In genomic region chr16:67245189-67245585, GRCh38 we compare ENCODE assay signal across 8 cellular contexts. TPM values are rescaled to one million over a fixed set of nuclear protein-coding genes. Genes with fewer than 3 reads are reported as not detected.
DNase-seq lines count a peak whose midpoint lies in the region; ATAC-seq lines count a peak whose summit lies in the region.
"Had no signal": no experiment of that assay in that cellular context is flagged by ENCODE, and none has a peak within 500 bp of the region (broad histone marks: within the 10 kb centered on the region; RNA-seq: fewer than 3 reads in every experiment).

No MANE protein-coding gene starts in this region.

- H3K27ac Mint-ChIP-seq in activated T-helper 17 cell treated with anti-CD3 and anti-CD28 coated beads, Interleukin-2, amount 50 U/mL, for 72 hours, result peak overlapping the region; percentile 94
- H3K27ac Mint-ChIP-seq in stimulated activated naive B cell treated with anti-CD40 and anti-IgM and Interleukin-4, amounts not matched to agents 10 μg/mL and 1 μg/mL and 100 μg/mL, for 72 hours, result peak overlapping the region; percentile 96

- H3K4me1 Mint-ChIP-seq in activated T-helper 17 cell treated with anti-CD3 and anti-CD28 coated beads, Interleukin-2, amount 50 U/mL, for 72 hours, result peaks cover 42% of the 10 kb centered on the region
- peaks cover 44 to 80% of the 10 kb centered on the region in 2 donors for H3K4me1 Mint-ChIP-seq in stimulated activated naive B cell treated with anti-CD40 and anti-IgM and Interleukin-4, amounts not matched to agents 10 μg/mL and 1 μg/mL and 100 μg/mL, for 72 hours

- peaks cover 24% of the 10 kb centered on the region for H3K27me3 ChIP-seq in HUES6 (ENCODE audit: control insufficient read depth, insufficient read depth, low read length)
- peaks cover 17% of the 10 kb centered on the region for H3K27me3 ChIP-seq in iPS-15b (ENCODE audit: control insufficient read depth, insufficient read depth, low read length)

- DNase-seq in stimulated activated naive B cell treated with anti-CD40 and anti-IgM and Interleukin-4, amounts not matched to agents 10 μg/mL and 1 μg/mL and 100 μg/mL, for 72 hours, result no peak
- DNase-seq in putamen (ENCODE audit: low spot score) (no peak), SK-N-DZ (ENCODE audit: low spot score) (no peak)
- DNase-seq: NCI-H524 treated with DMSO at 0.1 percent for 48 hours had no signal

- H3K9me3 ChIP-seq in HUES6 (ENCODE audit: control insufficient read depth, insufficient read depth, low read depth, low read length) (no peaks in the 10 kb centered on the region), iPS-15b (ENCODE audit: control insufficient read depth, insufficient read depth, low read length) (no peaks in the 10 kb centered on the region)

- peaks cover 58% of the 10 kb centered on the region for H3K4me1 ChIP-seq in HUES6 (ENCODE audit: control insufficient read depth, insufficient read depth, low read length)
- peaks cover 20% of the 10 kb centered on the region for H3K4me1 ChIP-seq in iPS-15b (ENCODE audit: control insufficient read depth, insufficient read depth, low read length)

- H3K27me3 Mint-ChIP-seq in activated T-helper 17 cell treated with anti-CD3 and anti-CD28 coated beads, Interleukin-2, amount 50 U/mL, for 72 hours, result peaks cover 3% of the 10 kb centered on the region
- peaks cover 10 to 11% of the 10 kb centered on the region in 2 donors for H3K27me3 Mint-ChIP-seq in stimulated activated naive B cell treated with anti-CD40 and anti-IgM and Interleukin-4, amounts not matched to agents 10 μg/mL and 1 μg/mL and 100 μg/mL, for 72 hours

- peak overlapping the region; percentile 99 for H3K4me3 Mint-ChIP-seq in activated T-helper 17 cell treated with anti-CD3 and anti-CD28 coated beads, Interleukin-2, amount 50 U/mL, for 72 hours
- peak overlapping the region; percentile 92 to 96 for H3K4me3 Mint-ChIP-seq in stimulated activated naive B cell treated with anti-CD40 and anti-IgM and Interleukin-4, amounts not matched to agents 10 μg/mL and 1 μg/mL and 100 μg/mL, for 72 hours

- no peaks in the 10 kb centered on the region for H3K9me3 Mint-ChIP-seq in activated T-helper 17 cell treated with anti-CD3 and anti-CD28 coated beads, Interleukin-2, amount 50 U/mL, for 72 hours
- no peaks in the 10 kb centered on the region for H3K9me3 Mint-ChIP-seq in stimulated activated naive B cell treated with anti-CD40 and anti-IgM and Interleukin-4, amounts not matched to agents 10 μg/mL and 1 μg/mL and 100 μg/mL, for 72 hours

- H3K27ac ChIP-seq in HUES6 (ENCODE audit: low read depth, low read length), result no peak overlapping the region

- peaks cover 46% of the 10 kb centered on the region for H3K36me3 Mint-ChIP-seq in activated T-helper 17 cell treated with anti-CD3 and anti-CD28 coated beads, Interleukin-2, amount 50 U/mL, for 72 hours (ENCODE audit: low read depth)
- peaks cover 3 to 10% of the 10 kb centered on the region in 2 donors for H3K36me3 Mint-ChIP-seq in stimulated activated naive B cell treated with anti-CD40 and anti-IgM and Interleukin-4, amounts not matched to agents 10 μg/mL and 1 μg/mL and 100 μg/mL, for 72 hours

- H3K36me3 ChIP-seq in HUES6 (ENCODE audit: control insufficient read depth, insufficient read depth, low read length) (no peaks in the 10 kb centered on the region), iPS-15b (ENCODE audit: control insufficient read depth, insufficient read depth, low read length) (no peaks in the 10 kb centered on the region)

- H3K9ac ChIP-seq in HUES6 (ENCODE audit: low read length) (no peak overlapping the region), iPS-15b (ENCODE audit: low read depth, low read length) (no peak overlapping the region)

- ATAC-seq in activated T-helper 17 cell treated with anti-CD3 and anti-CD28 coated beads, Interleukin-2, amount 50 U/mL, for 72 hours (replicated peaks), result no peak
- ATAC-seq in stimulated activated naive B cell treated with anti-CD40 and anti-IgM and Interleukin-4, amounts not matched to agents 10 μg/mL and 1 μg/mL and 100 μg/mL, for 72 hours (replicated peaks), result no peak
- ATAC-seq in GM18861 (IDR thresholded peaks at IDR 0.05; ENCODE audit: unreplicated experiment), result no peak

- peak overlapping the region; percentile 89; the same call in 1 of the 2 replicates for H3K4me3 ChIP-seq in HUES6 (ENCODE audit: low read depth, low read length)
- H3K4me3 ChIP-seq in iPS-15b (ENCODE audit: low read depth, low read length), result peak overlapping the region; percentile 84

RNA-seq across cellular contexts. Expression of gene FHOD1, which starts 2.1 kb away (rescaled TPM):
- 100 to 1,000 TPM; 104 to 145 TPM for total RNA-seq in activated T-helper 17 cell treated with anti-CD3 and anti-CD28 coated beads, Interleukin-2, amount 50 U/mL, for 72 hours
- polyA plus RNA-seq in SK-N-DZ (2014; cell fraction: cytosol; rRNA removed), result 15.7 and 18.3 TPM in 2 replicates
- polyA plus RNA-seq in SK-N-DZ (2014; cell fraction: nucleus; rRNA removed), result 50.0 and 79.1 TPM in 2 replicates

RNA-seq across cellular contexts. Expression of gene SLC9A5, which starts 3.6 kb away (rescaled TPM):
- 10 to 100 TPM in 1 of 2 donors, 1 to 10 TPM in 1; 3.5 to 15.7 TPM for total RNA-seq in activated T-helper 17 cell treated with anti-CD3 and anti-CD28 coated beads, Interleukin-2, amount 50 U/mL, for 72 hours
- 1.7 TPM in 2 replicates for polyA plus RNA-seq in SK-N-DZ (2014; cell fraction: cytosol; rRNA removed)
- polyA plus RNA-seq in SK-N-DZ (2014; cell fraction: nucleus; rRNA removed), result 8.7 and 11.9 TPM in 2 replicates

RNA-seq across cellular contexts. Expression of gene TMEM208, which starts 18.3 kb away (rescaled TPM):
- total RNA-seq in activated T-helper 17 cell treated with anti-CD3 and anti-CD28 coated beads, Interleukin-2, amount 50 U/mL, for 72 hours, result 10 to 100 TPM; 31.7 to 39.5 TPM
- polyA plus RNA-seq in SK-N-DZ (2014; cell fraction: cytosol; rRNA removed), result 61.0 and 71.6 TPM in 2 replicates
- polyA plus RNA-seq in SK-N-DZ (2014; cell fraction: nucleus; rRNA removed), result 41.0 and 59.2 TPM in 2 replicates

RNA-seq across cellular contexts. Expression of gene PLEKHG4, which starts 34.1 kb away (rescaled TPM):
- total RNA-seq in activated T-helper 17 cell treated with anti-CD3 and anti-CD28 coated beads, Interleukin-2, amount 50 U/mL, for 72 hours, result 10 to 100 TPM in 1 of 2 donors, 1 to 10 TPM in 1; 6.4 to 29.0 TPM
- 40.7 and 45.1 TPM in 2 replicates for polyA plus RNA-seq in SK-N-DZ (2014; cell fraction: cytosol; rRNA removed)
- polyA plus RNA-seq in SK-N-DZ (2014; cell fraction: nucleus; rRNA removed), result 187 and 192 TPM in 2 replicates

RNA-seq across cellular contexts. Expression of gene ELMO3, which starts 46.3 kb away (rescaled TPM):
- 1 to 10 TPM; 6.6 to 7.1 TPM for total RNA-seq in activated T-helper 17 cell treated with anti-CD3 and anti-CD28 coated beads, Interleukin-2, amount 50 U/mL, for 72 hours
- 1.8 and 3.1 TPM in 2 replicates for polyA plus RNA-seq in SK-N-DZ (2014; cell fraction: cytosol; rRNA removed)
- polyA plus RNA-seq in SK-N-DZ (2014; cell fraction: nucleus; rRNA removed), result 30.9 and 36.3 TPM in 2 replicates
